ENCODE assay signal across 1 cellular context in the genomic region with DNA sequence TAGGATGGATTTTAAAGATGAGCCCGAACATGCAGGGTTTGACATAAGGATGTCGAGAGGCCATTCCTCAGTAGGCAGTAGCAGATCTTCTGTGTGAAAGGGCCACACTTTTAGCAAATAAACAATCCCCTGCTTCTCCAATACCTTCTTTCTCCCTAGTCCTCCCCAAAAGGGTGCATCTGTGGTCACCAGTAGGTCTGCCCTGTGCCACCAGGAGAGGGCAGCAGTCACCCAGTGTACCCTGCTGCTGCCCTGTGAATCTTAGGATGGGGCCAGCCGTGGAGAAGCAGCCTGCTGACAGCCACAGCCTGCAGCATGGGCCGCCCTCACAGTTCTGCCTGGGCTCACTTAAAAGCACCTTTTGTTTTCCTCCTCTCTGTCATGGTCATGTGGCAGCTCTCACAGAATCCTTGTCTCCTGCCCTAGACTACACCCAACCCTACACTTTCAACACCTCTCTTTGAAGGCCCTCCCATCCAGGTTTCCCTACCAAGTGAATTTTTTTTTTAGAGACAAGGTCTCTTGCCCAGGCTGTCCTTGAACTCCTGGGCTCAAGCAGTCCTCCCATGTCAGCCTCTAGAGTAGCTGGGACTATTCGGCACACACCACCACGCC.
A peak's percentile ranks its signal among the peaks of the same experiment; 100 is the strongest.
TF ChIP-seq lines count a peak whose summit lies in the region.

No MANE protein-coding gene starts in this region.

TF ChIP-seq in A549, 52 proteins besides CTCF, POLR2A, EP300 and RAD21:
- 0 out of 3 replicates have a peak, but pooled peaks have one; percentile 28 for TF ChIP-seq SMC3 (IDR thresholded peaks at IDR 0.05)
